ENCODE assay signal across 8 cellular contexts in the genomic region with DNA sequence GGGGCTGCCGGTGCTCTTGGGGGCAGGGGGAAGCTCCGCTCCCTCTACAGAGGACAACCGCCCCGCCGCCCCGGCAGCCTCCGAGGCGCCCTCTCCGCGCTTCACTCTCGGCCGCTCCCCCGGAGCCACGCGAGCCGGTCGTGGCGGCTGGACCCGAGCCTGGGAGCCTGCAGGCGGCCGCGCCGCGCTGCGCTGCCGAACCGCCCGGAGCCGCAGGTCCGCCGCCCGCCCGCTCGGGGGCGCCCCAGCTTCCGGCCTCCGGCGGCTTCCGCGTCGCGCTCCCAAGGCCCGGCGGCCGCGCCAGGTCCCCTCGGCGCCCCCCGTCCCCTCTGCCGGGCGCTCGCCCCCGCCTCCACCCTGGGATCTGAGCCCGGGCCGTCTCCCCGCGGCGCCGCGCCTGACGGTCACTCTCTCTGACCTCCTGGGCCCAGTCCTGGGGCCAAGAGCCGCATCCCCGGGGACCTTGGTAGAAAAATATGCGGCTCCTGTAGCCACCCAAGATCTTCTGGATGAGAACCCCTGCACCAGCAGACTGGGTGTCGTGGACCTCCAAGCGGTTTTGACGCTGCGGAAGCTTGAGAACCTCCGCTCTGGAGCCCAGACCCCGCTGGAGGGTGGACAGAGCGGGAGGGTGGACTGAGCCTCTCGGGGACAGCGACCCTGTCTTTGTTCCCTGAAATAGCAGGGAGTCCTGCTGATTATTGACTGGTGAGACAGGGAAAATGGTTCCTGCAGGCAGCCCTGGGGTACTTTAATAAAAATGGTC. TPM values are rescaled to one million over a fixed set of nuclear protein-coding genes. Genes with fewer than 3 reads are reported as not detected.
DNase-seq lines count a peak whose midpoint lies in the region; ATAC-seq and TF ChIP-seq lines count a peak whose summit lies in the region.

No MANE protein-coding gene starts in this region.

- TF ChIP-seq CTCF in WTC11 (IDR thresholded peaks at IDR 0.05) (no peak; the same call in 1 of the 2 replicates), choroid plexus epithelial cell (conservative IDR thresholded peaks at IDR 0.05; ENCODE audit: low read depth, low read length) (peak; percentile 6)

- peaks cover 32% of the 10 kb centered on the region for H3K27me3 Mint-ChIP-seq in WTC11 (ENCODE audit: low read depth)

- POLR2A ChIA-PET in WTC11 (lab: Charles Lee), result interaction anchor here (0.6 kb wide), 1 partner anchor 101 kb away, joined by 6 read pairs; no protein-coding TSS in a partner anchor

- DNase-seq in AG08395 (ENCODE audit: low spot score) (peak; percentile 46), WTC11 (ENCODE audit: low spot score) (peak; percentile 70), choroid plexus epithelial cell (ENCODE audit: low read depth) (peak; percentile 47), left lobe of liver (ENCODE audit: low spot score) (peak; percentile 79), OCI-M2 (lab: John Stamatoyannopoulos, UW; ENCODE audit: unreplicated experiment) (no peak)
- peak; percentile 38 to 70 for DNase-seq in stimulated activated CD4-positive, alpha-beta T cell treated with anti-CD3 and anti-CD28 coated beads, Interleukin-4, amount 100 ng/mL, for 4 hours

- CTCF ChIA-PET in WTC11 (lab: Charles Lee), result interaction anchor here (1.1 to 4.5 kb wide), 15 partner anchors 9 to 264 kb away, joined by 3 to 50 read pairs (median 6); a partner anchor contains a TSS

- peak; percentile 38 for ATAC-seq in GM19035 (IDR thresholded peaks at IDR 0.05; ENCODE audit: unreplicated experiment)
- ATAC-seq in HG03521 (IDR thresholded peaks at IDR 0.05; ENCODE audit: unreplicated experiment), result peak; percentile 42
- peak; percentile 81 for ATAC-seq in WTC11
- peak; percentile 91 for ATAC-seq in left lobe of liver

- peaks cover 7% of the 10 kb centered on the region for H3K4me1 Mint-ChIP-seq in WTC11

- peaks cover 1% of the 10 kb centered on the region; the same call in 1 of the 2 replicates for H3K36me3 Mint-ChIP-seq in WTC11

- peak overlapping the region; percentile 74 for H3K4me3 Mint-ChIP-seq in WTC11

- peaks cover 6% of the 10 kb centered on the region for H3K9me3 Mint-ChIP-seq in WTC11

- H3K4me3 ChIP-seq in choroid plexus epithelial cell (ENCODE audit: low read depth, low read length), result peak overlapping the region; percentile 46

- H3K27ac Mint-ChIP-seq in WTC11, result no peak overlapping the region

TF ChIP-seq in WTC11, 78 proteins besides CTCF, POLR2A, EP300 and RAD21 (continues in another document):
- TF ChIP-seq ZNF416 (CRISPR knock-in tag; IDR thresholded peaks at IDR 0.05) (no peak), PRRX2 (CRISPR knock-in tag; IDR thresholded peaks at IDR 0.05) (peak; percentile 79; the same call in 1 of the 2 replicates), MXD4 (CRISPR knock-in tag; IDR thresholded peaks at IDR 0.05; ENCODE audit: borderline replicate concordance) (no peak), TEAD4 (CRISPR knock-in tag; IDR thresholded peaks at IDR 0.05) (no peak), ZNF671 (CRISPR knock-in tag; IDR thresholded peaks at IDR 0.05) (no peak), TP53 (CRISPR knock-in tag; IDR thresholded peaks at IDR 0.05) (no peak), CREB1 (CRISPR knock-in tag; IDR thresholded peaks at IDR 0.05) (no peak), ZNF121 (CRISPR knock-in tag; IDR thresholded peaks at IDR 0.05) (peak; percentile 59; the same call in 1 of the 2 replicates), NFE2L1 (CRISPR knock-in tag; IDR thresholded peaks at IDR 0.05) (no peak), ZNF219 (CRISPR knock-in tag; IDR thresholded peaks at IDR 0.05; ENCODE audit: borderline replicate concordance) (no peak), GRHL2 (CRISPR knock-in tag; IDR thresholded peaks at IDR 0.05; ENCODE audit: insufficient replicate concordance, severe bottlenecking) (no peak), EMX1 (CRISPR knock-in tag; IDR thresholded peaks at IDR 0.05) (no peak)
- TF ChIP-seq, protein P1, sequence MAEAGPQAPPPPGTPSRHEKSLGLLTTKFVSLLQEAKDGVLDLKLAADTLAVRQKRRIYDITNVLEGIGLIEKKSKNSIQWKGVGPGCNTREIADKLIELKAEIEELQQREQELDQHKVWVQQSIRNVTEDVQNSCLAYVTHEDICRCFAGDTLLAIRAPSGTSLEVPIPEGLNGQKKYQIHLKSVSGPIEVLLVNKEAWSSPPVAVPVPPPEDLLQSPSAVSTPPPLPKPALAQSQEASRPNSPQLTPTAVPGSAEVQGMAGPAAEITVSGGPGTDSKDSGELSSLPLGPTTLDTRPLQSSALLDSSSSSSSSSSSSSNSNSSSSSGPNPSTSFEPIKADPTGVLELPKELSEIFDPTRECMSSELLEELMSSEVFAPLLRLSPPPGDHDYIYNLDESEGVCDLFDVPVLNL (CRISPR knock-in tag; IDR thresholded peaks at IDR 0.05; ENCODE audit: borderline replicate concordance, low read depth), result no peak
- TF ChIP-seq, protein P2, sequence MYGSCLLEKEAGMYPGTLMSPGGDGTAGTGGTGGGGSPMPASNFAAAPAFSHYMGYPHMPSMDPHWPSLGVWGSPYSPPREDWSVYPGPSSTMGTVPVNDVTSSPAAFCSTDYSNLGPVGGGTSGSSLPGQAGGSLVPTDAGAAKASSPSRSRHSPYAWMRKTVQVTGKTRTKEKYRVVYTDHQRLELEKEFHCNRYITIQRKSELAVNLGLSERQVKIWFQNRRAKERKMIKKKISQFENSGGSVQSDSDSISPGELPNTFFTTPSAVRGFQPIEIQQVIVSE (CRISPR knock-in tag; IDR thresholded peaks at IDR 0.05; ENCODE audit: borderline replicate concordance), result no peak
- TF ChIP-seq, protein P3, sequence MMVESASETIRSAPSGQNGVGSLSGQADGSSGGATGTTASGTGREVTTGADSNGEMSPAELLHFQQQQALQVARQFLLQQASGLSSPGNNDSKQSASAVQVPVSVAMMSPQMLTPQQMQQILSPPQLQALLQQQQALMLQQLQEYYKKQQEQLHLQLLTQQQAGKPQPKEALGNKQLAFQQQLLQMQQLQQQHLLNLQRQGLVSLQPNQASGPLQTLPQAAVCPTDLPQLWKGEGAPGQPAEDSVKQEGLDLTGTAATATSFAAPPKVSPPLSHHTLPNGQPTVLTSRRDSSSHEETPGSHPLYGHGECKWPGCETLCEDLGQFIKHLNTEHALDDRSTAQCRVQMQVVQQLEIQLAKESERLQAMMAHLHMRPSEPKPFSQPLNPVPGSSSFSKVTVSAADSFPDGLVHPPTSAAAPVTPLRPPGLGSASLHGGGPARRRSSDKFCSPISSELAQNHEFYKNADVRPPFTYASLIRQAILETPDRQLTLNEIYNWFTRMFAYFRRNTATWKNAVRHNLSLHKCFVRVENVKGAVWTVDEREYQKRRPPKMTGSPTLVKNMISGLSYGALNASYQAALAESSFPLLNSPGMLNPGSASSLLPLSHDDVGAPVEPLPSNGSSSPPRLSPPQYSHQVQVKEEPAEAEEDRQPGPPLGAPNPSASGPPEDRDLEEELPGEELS (CRISPR knock-in tag; IDR thresholded peaks at IDR 0.05), result peak; percentile 23; the same call in 1 of the 2 replicates
- TF ChIP-seq, protein P4, sequence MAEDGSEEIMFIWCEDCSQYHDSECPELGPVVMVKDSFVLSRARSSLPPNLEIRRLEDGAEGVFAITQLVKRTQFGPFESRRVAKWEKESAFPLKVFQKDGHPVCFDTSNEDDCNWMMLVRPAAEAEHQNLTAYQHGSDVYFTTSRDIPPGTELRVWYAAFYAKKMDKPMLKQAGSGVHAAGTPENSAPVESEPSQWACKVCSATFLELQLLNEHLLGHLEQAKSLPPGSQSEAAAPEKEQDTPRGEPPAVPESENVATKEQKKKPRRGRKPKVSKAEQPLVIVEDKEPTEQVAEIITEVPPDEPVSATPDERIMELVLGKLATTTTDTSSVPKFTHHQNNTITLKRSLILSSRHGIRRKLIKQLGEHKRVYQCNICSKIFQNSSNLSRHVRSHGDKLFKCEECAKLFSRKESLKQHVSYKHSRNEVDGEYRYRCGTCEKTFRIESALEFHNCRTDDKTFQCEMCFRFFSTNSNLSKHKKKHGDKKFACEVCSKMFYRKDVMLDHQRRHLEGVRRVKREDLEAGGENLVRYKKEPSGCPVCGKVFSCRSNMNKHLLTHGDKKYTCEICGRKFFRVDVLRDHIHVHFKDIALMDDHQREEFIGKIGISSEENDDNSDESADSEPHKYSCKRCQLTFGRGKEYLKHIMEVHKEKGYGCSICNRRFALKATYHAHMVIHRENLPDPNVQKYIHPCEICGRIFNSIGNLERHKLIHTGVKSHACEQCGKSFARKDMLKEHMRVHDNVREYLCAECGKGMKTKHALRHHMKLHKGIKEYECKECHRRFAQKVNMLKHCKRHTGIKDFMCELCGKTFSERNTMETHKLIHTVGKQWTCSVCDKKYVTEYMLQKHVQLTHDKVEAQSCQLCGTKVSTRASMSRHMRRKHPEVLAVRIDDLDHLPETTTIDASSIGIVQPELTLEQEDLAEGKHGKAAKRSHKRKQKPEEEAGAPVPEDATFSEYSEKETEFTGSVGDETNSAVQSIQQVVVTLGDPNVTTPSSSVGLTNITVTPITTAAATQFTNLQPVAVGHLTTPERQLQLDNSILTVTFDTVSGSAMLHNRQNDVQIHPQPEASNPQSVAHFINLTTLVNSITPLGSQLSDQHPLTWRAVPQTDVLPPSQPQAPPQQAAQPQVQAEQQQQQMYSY (CRISPR knock-in tag; IDR thresholded peaks at IDR 0.05), result no peak
- TF ChIP-seq, protein P5, sequence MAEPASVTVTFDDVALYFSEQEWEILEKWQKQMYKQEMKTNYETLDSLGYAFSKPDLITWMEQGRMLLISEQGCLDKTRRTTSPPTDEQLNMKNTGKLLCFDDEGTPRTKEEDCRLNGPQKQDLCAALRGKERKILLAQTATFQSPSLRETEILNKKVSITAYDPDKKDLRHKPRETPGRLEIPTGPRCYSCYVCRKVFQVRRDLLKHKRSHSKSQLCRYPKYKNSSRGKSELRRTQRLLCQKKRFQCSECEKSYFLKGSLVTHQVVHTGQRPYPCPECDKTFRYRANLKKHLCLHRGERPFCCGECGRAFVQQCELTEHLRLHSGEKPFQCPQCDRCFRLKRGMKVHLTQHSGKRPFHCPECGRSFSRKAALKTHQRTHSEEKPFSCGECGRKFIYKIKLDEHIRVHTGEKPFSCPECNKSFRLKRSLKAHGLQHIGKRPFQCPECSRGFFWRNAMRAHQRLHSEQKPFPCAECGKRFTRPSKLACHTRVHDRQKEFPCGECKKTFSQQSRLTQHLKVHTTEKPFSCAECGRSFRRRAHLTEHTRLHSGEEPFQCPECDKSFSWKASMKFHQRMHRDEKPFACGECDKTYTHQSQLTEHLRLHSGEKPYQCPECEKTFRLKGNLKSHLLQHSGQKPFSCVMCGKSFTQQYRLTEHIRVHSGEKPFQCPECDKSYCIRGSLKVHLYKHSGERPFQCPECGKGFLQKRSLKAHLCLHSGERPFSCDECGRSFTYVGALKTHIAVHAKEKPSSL (CRISPR knock-in tag; conservative IDR thresholded peaks at IDR 0.05), result no peak

RNA-seq across cellular contexts. Expression of a gene that starts 44.3 kb away (rescaled TPM):
- 7.9 to 8.0 TPM (median 7.9 TPM) in 3 replicates for total RNA-seq in WTC11 (2021)
- 13.8 TPM for total RNA-seq in left lobe of liver

Comparison
In these comparisons a context has a peak if more than half of its experiments do, and no peak if none do; other contexts are left out.
1. ATAC-seq: peak in every context shown above with its lines; median percentile 91 in left lobe of liver; 81 in WTC11; 42 in HG03521; 38 in GM19035.